25 cellular contexts compared by ENCODE assay signal in the genomic region with DNA sequence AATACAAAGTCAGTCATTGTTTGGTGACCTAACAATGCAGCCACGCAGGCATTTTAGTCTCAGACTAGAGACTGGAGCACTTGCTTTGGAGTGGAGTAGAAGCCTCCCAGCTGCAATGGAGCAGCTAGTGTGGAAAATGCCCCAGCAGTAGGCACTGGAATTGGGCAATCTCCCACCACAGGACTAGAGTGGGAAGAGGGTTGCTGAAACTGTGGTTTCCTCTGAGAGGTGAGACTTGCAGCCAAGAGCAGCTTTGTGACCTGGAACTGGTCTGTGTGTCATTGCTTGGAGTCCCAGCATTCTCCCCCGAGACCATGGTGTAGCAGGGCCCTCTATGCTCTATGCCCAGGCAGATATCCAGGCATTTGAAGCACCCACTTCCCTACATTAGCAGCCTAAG.
"Had no signal": no experiment of that assay in that cellular context is flagged by ENCODE, and none has a peak within 500 bp of the region (broad histone marks: within the 10 kb centered on the region; RNA-seq: fewer than 3 reads in every experiment).

No MANE protein-coding gene starts in this region.

- H3K4me2 ChIP-seq: KMS-11 had no signal

- H3K27me3 ChIP-seq: brain microvascular endothelial cell, cardiac muscle cell, Peyer's patch had no signal

- H3K4me1 ChIP-seq: Peyer's patch had no signal

- H3K27ac ChIP-seq: brain microvascular endothelial cell, cardiac muscle cell, KMS-11, Peyer's patch had no signal

- DNase-seq: activated CD4-positive, alpha-beta T cell treated with anti-CD3 and anti-CD28 coated beads, Interleukin-2, amount 10 ng/mL, durations not matched to agents 24 days and 14 days; activated CD4-positive, alpha-beta T cell treated with anti-CD3 and anti-CD28 coated beads, Interleukin-2, amount 50 U/mL, for 4 hours; activated CD8-positive, alpha-beta T cell treated with anti-CD3 and anti-CD28 coated beads for 36 hours; activated effector memory CD4-positive, alpha-beta T cell treated with anti-CD3 and anti-CD28 coated beads, Interleukin-2, amount 50 U/mL, for 16 hours; activated naive CD4-positive, alpha-beta T cell; activated naive CD4-positive, alpha-beta T cell treated with anti-CD3 and anti-CD28 coated beads, Interleukin-2, amount 50 U/mL, for 16 hours; activated naive CD8-positive, alpha-beta T cell treated with anti-CD3 and anti-CD28 coated beads for 36 hours; activated T-cell treated with anti-CD3 and anti-CD28 coated beads, Interleukin-2, amount 50 U/mL, for 1 hour; activated T-cell treated with anti-CD3 and anti-CD28 coated beads, Interleukin-2, amount 50 U/mL, for 72 hours; amniotic stem cell; aorta; brain microvascular endothelial cell; NCI-H1105; NCI-H1417 treated with DMSO at 0.1 percent for 48 hours; NCI-H1694; NCI-H1930; NCI-H345; NCI-H526; NCI-H748 treated with DMSO at 0.1 percent for 48 hours; PC-3; Peyer's patch; RPMI8226; SIG-M5 had no signal

- H3K36me3 ChIP-seq: brain microvascular endothelial cell, cardiac muscle cell, Peyer's patch had no signal

- H3K9ac ChIP-seq: KMS-11 had no signal

- H3K4me3 ChIP-seq: cardiac muscle cell, Peyer's patch had no signal
